In genomic region chr2:128783896-128784295, GRCh38 we compare ENCODE assay signal across 14 cellular contexts.
"Had no signal": no experiment of that assay in that cellular context is flagged by ENCODE, and none has a peak within 500 bp of the region (broad histone marks: within the 10 kb centered on the region; RNA-seq: fewer than 3 reads in every experiment).

No MANE protein-coding gene starts in this region.

- H3K4me1 Mint-ChIP-seq: stimulated activated effector memory CD8-positive, alpha-beta T cell treated with anti-CD3 and anti-CD28 coated beads, Interleukin-12 subunit alpha, Interleukin-12 subunit beta, amount 100 ng/mL, for 72 hours had no signal

- H3K9me3 ChIP-seq: left lung had no signal

- H3K36me3 Mint-ChIP-seq: stimulated activated effector memory CD8-positive, alpha-beta T cell treated with anti-CD3 and anti-CD28 coated beads, Interleukin-12 subunit alpha, Interleukin-12 subunit beta, amount 100 ng/mL, for 72 hours; WTC11 had no signal

- DNase-seq: activated CD4-positive, alpha-beta T cell treated with anti-CD3 and anti-CD28 coated beads for 48 hours; activated CD8-positive, alpha-beta T cell treated with anti-CD3 and anti-CD28 coated beads, Interleukin-2, amount 10 ng/mL, durations not matched to agents 7 days and 5 days; activated naive CD4-positive, alpha-beta T cell treated with Interleukin-2 at 50 U/mL for 16 hours; erythroblast; nephron progenitor cell; occipital lobe; stimulated activated CD4-positive, alpha-beta T cell treated with anti-CD3 and anti-CD28 coated beads, Interleukin-12 subunit alpha, Interleukin-12 subunit beta, amount 100 ng/mL, for 4 hours; stimulated activated CD4-positive, alpha-beta T cell treated with anti-CD3 and anti-CD28 coated beads, Interleukin-2, amount 100 ng/mL, for 24 hours had no signal

- H3K4me3 ChIP-seq: dorsolateral prefrontal cortex, hepatocyte, left lung, thoracic aorta had no signal

- H3K27ac Mint-ChIP-seq: activated CD8-positive, alpha-beta T cell treated with anti-CD3 and anti-CD28 coated beads, Interleukin-2, amount 10 ng/mL, durations not matched to agents 7 days and 5 days; nephron progenitor cell; stimulated activated effector memory CD8-positive, alpha-beta T cell treated with anti-CD3 and anti-CD28 coated beads, Interleukin-12 subunit alpha, Interleukin-12 subunit beta, amount 100 ng/mL, for 72 hours had no signal

- H3K4me1 ChIP-seq: left lung had no signal

- H3K27ac ChIP-seq: dorsolateral prefrontal cortex, hepatocyte, left lung, thoracic aorta had no signal

- H3K27me3 ChIP-seq: hepatocyte had no signal

- H3K4me3 Mint-ChIP-seq: activated CD8-positive, alpha-beta T cell treated with anti-CD3 and anti-CD28 coated beads, Interleukin-2, amount 10 ng/mL, durations not matched to agents 7 days and 5 days; nephron progenitor cell; stimulated activated effector memory CD8-positive, alpha-beta T cell treated with anti-CD3 and anti-CD28 coated beads, Interleukin-12 subunit alpha, Interleukin-12 subunit beta, amount 100 ng/mL, for 72 hours; WTC11 had no signal

- H3K9me3 Mint-ChIP-seq: nephron progenitor cell had no signal

- ATAC-seq: activated CD8-positive, alpha-beta T cell treated with anti-CD3 and anti-CD28 coated beads, Interleukin-2, amount 10 ng/mL, durations not matched to agents 7 days and 5 days; left lung; stimulated activated effector memory CD8-positive, alpha-beta T cell treated with anti-CD3 and anti-CD28 coated beads, Interleukin-12 subunit alpha, Interleukin-12 subunit beta, amount 100 ng/mL, for 72 hours; WTC11 had no signal

- H3K36me3 ChIP-seq: left lung, thoracic aorta had no signal
